Comparison of ENCODE assay signal across 31 cellular contexts in the genomic region with DNA sequence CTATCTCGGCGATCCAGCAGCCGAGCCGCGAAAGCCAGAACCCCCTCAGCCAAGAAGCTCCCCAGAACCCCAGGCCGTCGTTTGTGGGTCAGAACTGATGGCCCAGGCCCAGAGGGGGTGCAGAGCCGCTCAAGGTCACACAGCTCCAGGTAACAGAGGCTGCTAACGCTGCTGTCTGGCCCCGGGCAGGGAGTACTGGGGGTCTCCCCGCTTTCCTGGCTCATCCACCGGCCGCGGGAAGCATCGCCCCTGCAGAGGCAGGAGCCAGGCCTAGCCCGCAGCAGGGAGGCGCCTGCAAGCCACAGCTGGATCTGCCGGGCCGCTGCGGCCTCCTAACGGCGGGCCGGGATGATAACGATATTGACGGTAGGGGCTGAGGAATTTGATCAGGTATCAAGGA. TPM values are rescaled to one million over a fixed set of nuclear protein-coding genes. Genes with fewer than 3 reads are reported as not detected.
"Had no signal": no experiment of that assay in that cellular context is flagged by ENCODE, and none has a peak within 500 bp of the region (broad histone marks: within the 10 kb centered on the region; RNA-seq: fewer than 3 reads in every experiment).

No MANE protein-coding gene starts in this region.

- H3K9me3 ChIP-seq: ovary, suprapubic skin, testis, tibial artery, transverse colon, upper lobe of right lung, uterus had no signal

- H3K27ac ChIP-seq: ovary, parathyroid adenoma, psoas muscle, skin epidermis, spleen, suprapubic skin, testis, tibial artery, transverse colon, upper lobe of right lung, uterus had no signal

- H3K9me3 Mint-ChIP-seq: natural killer cell treated with Interleukin-12 subunit alpha and Interleukin-12 subunit beta and Interleukin-15 and Interleukin-18, amount 100 ng/mL, for 72 hours; neural crest cell; stimulated activated memory B cell treated with anti-CD40 and anti-IgM and Interleukin-4, amounts not matched to agents 10 μg/mL and 1 μg/mL and 100 μg/mL, for 72 hours; type B pancreatic cell had no signal

- H3K27me3 ChIP-seq: ovary, testis had no signal

- H3K79me2 ChIP-seq: parathyroid adenoma had no signal

- H3K4me3 ChIP-seq: ovary, psoas muscle, skin epidermis, smooth muscle cell, spleen, suprapubic skin, tibial artery, transverse colon, upper lobe of right lung, uterus had no signal

- H3K9ac ChIP-seq: parathyroid adenoma had no signal

- ATAC-seq: naive thymus-derived CD8-positive, alpha-beta T cell; psoas muscle; right cardiac atrium; sciatic nerve; stimulated activated memory B cell treated with anti-CD40 and anti-IgM and Interleukin-4, amounts not matched to agents 10 μg/mL and 1 μg/mL and 100 μg/mL, for 72 hours; stimulated activated naive CD8-positive, alpha-beta T cell treated with anti-CD3 and anti-CD28 coated beads, Interleukin-15, amount 100 ng/mL, for 72 hours; stimulated activated naive CD8-positive, alpha-beta T cell treated with anti-CD3 and anti-CD28 coated beads, Interleukin-15, Interleukin-2, amounts not matched to agents 100 U/mL and 50 U/mL, for 24 hours; upper lobe of right lung had no signal

- DNase-seq: naive thymus-derived CD8-positive, alpha-beta T cell; nephron progenitor cell; occipital lobe; ovary; psoas muscle; right cardiac atrium; spleen; stimulated activated CD4-positive, alpha-beta T cell treated with anti-CD3 and anti-CD28 coated beads, Interleukin-12 subunit alpha, Interleukin-12 subunit beta, amount 100 ng/mL, for 4 hours; stimulated activated CD4-positive, alpha-beta T cell treated with anti-CD3 and anti-CD28 coated beads, Interleukin-1b, Interleukin-23, amount 100 ng/mL, for 48 hours; stimulated activated CD4-positive, alpha-beta T cell treated with anti-CD3 and anti-CD28 coated beads, Interleukin-4, amount 100 ng/mL, for 1 hour; stimulated activated CD4-positive, alpha-beta T cell treated with anti-CD3 and anti-CD28 coated beads, Interleukin-4, amount 100 ng/mL, for 4 hours; stimulated activated CD8-positive, alpha-beta memory T cell treated with anti-CD3 and anti-CD28 coated beads, Interleukin-4, amount 100 ng/mL, for 48 hours; stimulated activated naive CD4-positive, alpha-beta T cell; stimulated activated naive CD8-positive, alpha-beta T cell treated with anti-CD3 and anti-CD28 coated beads, Interleukin-15, amount 100 ng/mL, for 72 hours; stimulated activated naive CD8-positive, alpha-beta T cell treated with anti-CD3 and anti-CD28 coated beads, Interleukin-15, Interleukin-2, amounts not matched to agents 100 U/mL and 50 U/mL, for 24 hours; substantia nigra; testis; tibial artery; transverse colon; upper lobe of right lung; uterus had no signal

- H3K4me1 ChIP-seq: parathyroid adenoma, psoas muscle, spleen, transverse colon, upper lobe of right lung had no signal

- H3K36me3 ChIP-seq: ovary, spleen, suprapubic skin, tibial artery, transverse colon, upper lobe of right lung, uterus had no signal

- H3K4me1 Mint-ChIP-seq: naive thymus-derived CD8-positive, alpha-beta T cell; stimulated activated memory B cell treated with anti-CD40 and anti-IgM and Interleukin-4, amounts not matched to agents 10 μg/mL and 1 μg/mL and 100 μg/mL, for 72 hours had no signal

- H3K36me3 Mint-ChIP-seq: natural killer cell treated with Interleukin-12 subunit alpha and Interleukin-12 subunit beta and Interleukin-15 and Interleukin-18, amount 100 ng/mL, for 72 hours; stimulated activated memory B cell treated with anti-CD40 and anti-IgM and Interleukin-4, amounts not matched to agents 10 μg/mL and 1 μg/mL and 100 μg/mL, for 72 hours; type B pancreatic cell had no signal

- H3K4me3 Mint-ChIP-seq: naive thymus-derived CD8-positive, alpha-beta T cell; natural killer cell treated with Interleukin-12 subunit alpha and Interleukin-12 subunit beta and Interleukin-15 and Interleukin-18, amount 100 ng/mL, for 72 hours; nephron progenitor cell; neural crest cell; stimulated activated memory B cell treated with anti-CD40 and anti-IgM and Interleukin-4, amounts not matched to agents 10 μg/mL and 1 μg/mL and 100 μg/mL, for 72 hours; stimulated activated naive CD8-positive, alpha-beta T cell treated with anti-CD3 and anti-CD28 coated beads, Interleukin-15, amount 100 ng/mL, for 72 hours; type B pancreatic cell had no signal

- H3K4me2 ChIP-seq: smooth muscle cell had no signal

- H2AFZ ChIP-seq: parathyroid adenoma had no signal

- H3K27ac Mint-ChIP-seq: naive thymus-derived CD8-positive, alpha-beta T cell; natural killer cell treated with Interleukin-12 subunit alpha and Interleukin-12 subunit beta and Interleukin-15 and Interleukin-18, amount 100 ng/mL, for 72 hours; nephron progenitor cell; progenitor cell of endocrine pancreas; stimulated activated memory B cell treated with anti-CD40 and anti-IgM and Interleukin-4, amounts not matched to agents 10 μg/mL and 1 μg/mL and 100 μg/mL, for 72 hours; stimulated activated naive CD8-positive, alpha-beta T cell treated with anti-CD3 and anti-CD28 coated beads, Interleukin-15, amount 100 ng/mL, for 72 hours; type B pancreatic cell had no signal

RNA-seq across cellular contexts. Expression of gene CTSV, which starts 39.4 kb away (rescaled TPM):
- total RNA-seq: naive thymus-derived CD8-positive, alpha-beta T cell; sciatic nerve had no signal
- polyA plus RNA-seq: naive thymus-derived CD8-positive, alpha-beta T cell had no signal
